18 cellular contexts compared by ENCODE assay signal in the genomic region with DNA sequence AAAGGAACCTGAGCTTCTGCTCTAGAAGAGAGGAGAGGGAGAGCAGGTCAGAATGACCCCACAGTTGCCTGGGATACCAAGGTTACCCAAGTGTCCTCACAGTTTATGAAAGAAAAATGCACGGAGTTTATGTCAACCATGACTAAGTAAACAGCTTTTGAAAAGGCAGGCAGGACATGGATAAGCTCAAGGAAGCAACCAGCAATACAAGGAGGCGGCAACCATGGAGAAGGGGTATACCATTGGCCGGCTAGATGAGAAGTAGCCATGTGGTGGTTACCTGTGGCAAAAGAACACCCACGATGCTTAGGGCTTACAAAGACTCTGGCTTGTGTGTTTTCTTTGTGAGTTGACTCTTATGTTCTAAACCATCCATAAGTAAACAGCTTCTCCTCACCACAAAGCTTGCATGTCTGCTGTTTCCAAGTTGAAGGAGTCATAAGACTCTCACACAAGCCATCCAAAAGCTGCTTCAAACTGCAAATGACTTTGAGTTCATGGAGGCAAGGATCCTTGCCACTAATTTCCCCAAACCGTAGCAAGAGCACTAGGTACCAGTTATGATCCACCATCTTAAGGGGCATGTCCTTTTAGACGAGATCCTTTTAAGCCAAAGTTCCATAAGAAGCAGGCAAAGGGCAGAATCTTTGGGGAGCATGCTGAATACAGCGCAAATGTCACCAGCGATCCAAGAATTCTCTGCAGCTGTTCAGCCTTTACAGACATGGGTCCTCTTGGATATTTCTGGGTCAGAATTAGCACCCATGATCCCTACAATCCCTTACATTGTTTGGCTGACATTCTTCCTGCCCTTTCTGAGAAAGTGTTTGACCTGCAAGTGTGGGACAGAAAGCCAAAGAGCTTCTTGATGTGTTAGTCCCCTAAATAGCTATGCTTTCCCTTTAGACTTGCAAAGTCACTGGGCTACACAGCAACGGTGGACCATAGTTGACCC.
DNase-seq lines count a peak whose midpoint lies in the region; TF ChIP-seq lines count a peak whose summit lies in the region.
"Had no signal": no experiment of that assay in that cellular context is flagged by ENCODE, and none has a peak within 500 bp of the region (broad histone marks: within the 10 kb centered on the region; RNA-seq: fewer than 3 reads in every experiment).

No MANE protein-coding gene starts in this region.

- no TSS peak for BruUV-seq in mammary epithelial cell (replicated peaks; lab: Mats Ljungman, UMichigan)

- no peaks in the 10 kb centered on the region for H4K20me1 ChIP-seq in mammary epithelial cell (ENCODE audit: insufficient read depth, low read length)
- H4K20me1 ChIP-seq in fibroblast of lung (ENCODE audit: control insufficient read depth, extremely low read depth, insufficient read depth, low read length): no peaks in the 10 kb centered on the region

- no peaks in the 10 kb centered on the region for H3K36me3 ChIP-seq in mammary epithelial cell (ENCODE audit: insufficient read depth, low read length)
- H3K36me3 ChIP-seq in breast epithelium: no peaks in the 10 kb centered on the region
- H3K36me3 ChIP-seq in fibroblast of lung (ENCODE audit: control insufficient read depth, insufficient read depth, low read length): no peaks in the 10 kb centered on the region
- H3K36me3 ChIP-seq in HAP-1 (replicated peaks): no peaks in the 10 kb centered on the region
- H3K36me3 ChIP-seq: upper lobe of left lung had no signal

- no peak for TF ChIP-seq CTCF in mammary epithelial cell (conservative IDR thresholded peaks at IDR 0.05 in 1 of 2, IDR thresholded peaks at IDR 0.05 in 1 of 2; ENCODE audit: extremely low read depth in 1 of 2, insufficient read depth in 1 of 2, low read depth in 1 of 2, low read length in 2 of 2)
- TF ChIP-seq CTCF in breast epithelium (IDR thresholded peaks at IDR 0.05): no peak
- no peak for TF ChIP-seq CTCF in fibroblast of lung (conservative IDR thresholded peaks at IDR 0.05 in 1 of 2, IDR thresholded peaks at IDR 0.05 in 1 of 2; ENCODE audit: low read depth in 1 of 2, low read length in 2 of 2)

- 90% methylated on average over 9 of the region's 9 CpGs for WGBS in mammary epithelial cell (ENCODE audit: low coverage, missing lambda C conversion rate)

- CTCF ChIA-PET in mammary epithelial cell (lab: Charles Lee; ENCODE audit: low non-redundant PET): no interaction called here

- dilution Hi-C loops in mammary epithelial cell (cut with HindIII; ENCODE audit: low sequenced_read_pairs): no loop called here

- H3K79me2 ChIP-seq in mammary epithelial cell (ENCODE audit: insufficient read depth, low read length): no peaks in the 10 kb centered on the region
- no peaks in the 10 kb centered on the region for H3K79me2 ChIP-seq in fibroblast of lung (ENCODE audit: control insufficient read depth, insufficient read depth, low read length)

- H3K9ac ChIP-seq in mammary epithelial cell (ENCODE audit: insufficient read depth, low read length) (no peak overlapping the region), fibroblast of lung (ENCODE audit: insufficient read depth, low read length) (no peak overlapping the region)

- H3K4me2 ChIP-seq in mammary epithelial cell (ENCODE audit: insufficient read depth, low read depth, low read length) (no peak overlapping the region), fibroblast of lung (ENCODE audit: extremely low read depth, insufficient read depth, low read length) (no peak overlapping the region)

- H3K27ac ChIP-seq in mammary epithelial cell (ENCODE audit: insufficient read depth, low read depth, low read length) (no peak overlapping the region), breast epithelium (no peak overlapping the region), fibroblast of lung (ENCODE audit: insufficient read depth, low read length) (no peak overlapping the region)
- H3K27ac ChIP-seq: coronary artery, upper lobe of left lung had no signal

- peak overlapping the region; percentile 67 for H2AFZ ChIP-seq in mammary epithelial cell (ENCODE audit: low read depth, low read length)
- peak overlapping the region; percentile 17 for H2AFZ ChIP-seq in fibroblast of lung (ENCODE audit: low read length)

- H3K4me1 ChIP-seq in mammary epithelial cell (ENCODE audit: insufficient read depth, low read length): peaks cover 11% of the 10 kb centered on the region
- H3K4me1 ChIP-seq in breast epithelium: no peaks in the 10 kb centered on the region
- peaks cover 8% of the 10 kb centered on the region for H3K4me1 ChIP-seq in fibroblast of lung (ENCODE audit: control insufficient read depth, extremely low read depth, insufficient read depth, low read length)
- no peaks in the 10 kb centered on the region for H3K4me1 ChIP-seq in HAP-1
- H3K4me1 ChIP-seq: upper lobe of left lung had no signal

- H3K4me3 ChIP-seq in mammary epithelial cell (replicated peaks in 1 of 3; ENCODE audit: insufficient read depth in 1 of 3, low read depth in 2 of 3, low read length in 3 of 3) (no peak overlapping the region), breast epithelium (no peak overlapping the region), fibroblast of lung (replicated peaks in 1 of 4; ENCODE audit: control extremely low read depth in 1 of 4, insufficient read depth in 1 of 4, low read depth in 3 of 4, low read length in 4 of 4) (no peak overlapping the region), HAP-1 (no peak overlapping the region)
- H3K4me3 ChIP-seq: coronary artery, upper lobe of left lung had no signal

- H3K9me3 ChIP-seq in mammary epithelial cell (replicated peaks; ENCODE audit: insufficient read depth, low read length): no peaks in the 10 kb centered on the region
- H3K9me3 ChIP-seq in breast epithelium: no peaks in the 10 kb centered on the region
- H3K9me3 ChIP-seq in fibroblast of lung (ENCODE audit: control insufficient read depth, insufficient read depth, low read depth, low read length): no peaks in the 10 kb centered on the region
- no peaks in the 10 kb centered on the region for H3K9me3 ChIP-seq in HAP-1
- H3K9me3 ChIP-seq: upper lobe of left lung had no signal

- intact Hi-C loops in mammary epithelial cell (cut with micrococcal nuclease) (no loop called here), breast epithelium (cut with DNase I; ENCODE audit: low total_unique reads) (no loop called here), cardiac septum (cut with DNase I) (no loop called here)

- in situ Hi-C loops in mammary epithelial cell (cut with MboI; ENCODE audit: low sequenced_read_pairs in 2 of 2) (no loop called here), HAP-1 (cut with MboI; ENCODE audit: low sequenced_read_pairs) (no loop called here)

- DNase-seq in mammary epithelial cell (no peak), breast epithelium (ENCODE audit: low spot score in 2 of 2) (no peak), NCI-H69 (lab: John Stamatoyannopoulos, UW) (peak; percentile 30), fibroblast of lung (ENCODE audit: low read depth in 2 of 2) (peak in 1 of 2 donors; percentile 19), GOT3 (lab: John Stamatoyannopoulos, UW) (no peak), cardiac septum (ENCODE audit: low spot score) (no peak), foreskin melanocyte (no peak), HAP-1 (ENCODE audit: low spot score in 2 of 2) (no peak)
- DNase-seq: activated CD4-positive, alpha-beta memory T cell treated with anti-CD3 and anti-CD28 coated beads, Interleukin-2, amount 10 ng/mL, durations not matched to agents 7 days and 5 days; activated naive CD4-positive, alpha-beta T cell treated with Interleukin-2 at 50 U/mL for 16 hours; activated T-cell treated with anti-CD3 and anti-CD28 coated beads, Interleukin-2, amount 50 U/mL, for 1 hour; anterior cingulate cortex; GDM1; NCI-H2171; nucleus accumbens; right cardiac atrium; upper lobe of left lung had no signal

- no peaks in the 10 kb centered on the region for H3K27me3 ChIP-seq in mammary epithelial cell (ENCODE audit: insufficient read depth, low read length)
- no peaks in the 10 kb centered on the region for H3K27me3 ChIP-seq in breast epithelium
- H3K27me3 ChIP-seq in fibroblast of lung (ENCODE audit: control insufficient read depth, insufficient read depth, low read length): no peaks in the 10 kb centered on the region
- peaks cover 13% of the 10 kb centered on the region for H3K27me3 ChIP-seq in HAP-1 (ENCODE audit: low read depth)
- H3K27me3 ChIP-seq: upper lobe of left lung had no signal

- no peak for TF ChIP-seq POLR2A in breast epithelium (IDR thresholded peaks at IDR 0.05)
